Comparison of ENCODE assay signal across 10 cellular contexts in the genomic region with DNA sequence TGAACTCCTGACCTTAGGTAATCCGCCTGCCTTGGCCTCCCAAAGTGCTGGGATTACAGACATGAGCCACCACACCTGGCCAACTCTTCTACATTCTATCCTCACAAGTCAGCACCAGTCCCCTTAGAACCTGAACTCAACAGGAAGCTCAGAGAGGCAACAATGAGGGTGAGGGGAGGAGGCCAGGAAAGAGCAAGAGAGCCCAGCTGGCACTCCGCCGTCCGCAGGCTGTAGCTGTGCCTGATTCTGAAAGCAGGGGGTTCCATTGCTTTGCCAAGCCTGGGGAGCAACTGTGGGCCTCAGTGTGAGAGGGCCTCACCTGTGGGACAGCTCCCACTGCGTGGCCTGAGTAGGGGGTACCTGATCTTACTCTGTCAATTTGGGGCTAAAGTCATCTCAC. TPM values are rescaled to one million over a fixed set of nuclear protein-coding genes. Genes with fewer than 3 reads are reported as not detected.
DNase-seq lines count a peak whose midpoint lies in the region; ATAC-seq and TF ChIP-seq lines count a peak whose summit lies in the region.
"Had no signal": no experiment of that assay in that cellular context is flagged by ENCODE, and none has a peak within 500 bp of the region (broad histone marks: within the 10 kb centered on the region; RNA-seq: fewer than 3 reads in every experiment).

No MANE protein-coding gene starts in this region.

- H3K4me3 ChIP-seq in right cardiac atrium (ENCODE audit: low read length) (no peak overlapping the region), vagina (no peak overlapping the region)
- H3K4me3 ChIP-seq: heart left ventricle had no signal

- DNase-seq in right cardiac atrium (peak in 2 of 3 donors; percentile 50 to 54), Right ventricle myocardium inferior (ENCODE audit: missing footprints) (no peak), naive B cell (no peak), vagina (ENCODE audit: extremely low spot score in 2 of 2) (no peak), GM19240 (ENCODE audit: insufficient read length, low spot score) (no peak)
- DNase-seq in activated naive CD4-positive, alpha-beta T cell treated with anti-CD3 and anti-CD28 coated beads, Interleukin-2, amount 50 U/mL, for 72 hours (ENCODE audit: low spot score in 2 of 2), result no peak
- DNase-seq: OCI-M1 had no signal

- peaks cover 7% of the 10 kb centered on the region for H3K4me1 ChIP-seq in right cardiac atrium (ENCODE audit: control insufficient read depth, insufficient read depth, low read length)
- H3K4me1 ChIP-seq in vagina, result peaks cover 60% of the 10 kb centered on the region

- ATAC-seq in right cardiac atrium, result no peak
- no peak for ATAC-seq in Right ventricle myocardium inferior
- ATAC-seq in activated naive CD4-positive, alpha-beta T cell treated with anti-CD3 and anti-CD28 coated beads, Interleukin-2, amount 50 U/mL, for 72 hours, result no peak
- ATAC-seq in naive B cell (ENCODE audit: low read depth in 2 of 2), result no peak
- no peak for ATAC-seq in GM21529 (IDR thresholded peaks at IDR 0.05; ENCODE audit: unreplicated experiment)
- ATAC-seq in GM21526 (IDR thresholded peaks at IDR 0.05; ENCODE audit: low FRiP score, unreplicated experiment), result no peak

- TF ChIP-seq CTCF in vagina (IDR thresholded peaks at IDR 0.05), result no peak

- H3K27me3 Mint-ChIP-seq in naive B cell, result no peaks in the 10 kb centered on the region

- intact Hi-C loops in right cardiac atrium (cut with DNase I), result no loop called here
- intact Hi-C loops in Right ventricle myocardium inferior (cut with DNase I), result loop anchor here (5.0 kb wide), 1 partner anchor 45 kb away; the partner anchor contains the start of gene EVA1B
- intact Hi-C loops in vagina (cut with DNase I), result no loop called here

- peaks cover 46 to 74% (median 56%) of the 10 kb centered on the region in 3 donors for H3K4me1 Mint-ChIP-seq in naive B cell

- H3K9me3 ChIP-seq in right cardiac atrium (ENCODE audit: control insufficient read depth, low read length) (no peaks in the 10 kb centered on the region), vagina (no peaks in the 10 kb centered on the region)
- H3K9me3 ChIP-seq: heart left ventricle had no signal

- H3K9me3 Mint-ChIP-seq in activated naive CD4-positive, alpha-beta T cell treated with anti-CD3 and anti-CD28 coated beads, Interleukin-2, amount 50 U/mL, for 72 hours, result no peaks in the 10 kb centered on the region
- no peaks in the 10 kb centered on the region for H3K9me3 Mint-ChIP-seq in naive B cell

- 77% methylated on average over 5 of the region's 5 CpGs for WGBS in right cardiac atrium

- peaks cover 0 to 6% of the 10 kb centered on the region in 2 donors for H3K36me3 Mint-ChIP-seq in activated naive CD4-positive, alpha-beta T cell treated with anti-CD3 and anti-CD28 coated beads, Interleukin-2, amount 50 U/mL, for 72 hours
- no peaks in the 10 kb centered on the region for H3K36me3 Mint-ChIP-seq in naive B cell

- peak overlapping the region in 3 of 8 donors; percentile 35 to 54 (median 53) for H3K4me3 Mint-ChIP-seq in naive B cell

- peak overlapping the region; percentile 84 to 89 for H3K27ac Mint-ChIP-seq in activated naive CD4-positive, alpha-beta T cell treated with anti-CD3 and anti-CD28 coated beads, Interleukin-2, amount 50 U/mL, for 72 hours
- peak overlapping the region in 5 of 6 donors; percentile 60 to 97 (median 92) for H3K27ac Mint-ChIP-seq in naive B cell

- peaks cover 0 to 9% of the 10 kb centered on the region in 2 donors for H3K36me3 ChIP-seq in vagina

- no peaks in the 10 kb centered on the region for H3K27me3 ChIP-seq in right cardiac atrium (ENCODE audit: control insufficient read depth, insufficient read depth)
- no peaks in the 10 kb centered on the region for H3K27me3 ChIP-seq in vagina
- H3K27me3 ChIP-seq: heart left ventricle had no signal

- no peak for TF ChIP-seq POLR2A in vagina (IDR thresholded peaks at IDR 0.05)

- H3K27ac ChIP-seq in right cardiac atrium (ENCODE audit: low read length) (no peak overlapping the region), vagina (peak overlapping the region; percentile 70)

RNA-seq across cellular contexts. Expression of gene STK40, which starts 18.7 kb away (rescaled TPM):
- total RNA-seq in right cardiac atrium (10 to 100 TPM; 66.7 to 85.0 (median 73.7) TPM), Right ventricle myocardium inferior (77.9 TPM), vagina (35.4 TPM)
- polyA plus RNA-seq in right cardiac atrium (54.8 TPM), naive B cell (ENCODE audit: low read depth in 6 of 6) (100 to 1,000 TPM in 1 of 6 donors, 10 to 100 TPM in 5; 62.3 to 105 (median 73.3) TPM)
- total RNA-seq in activated naive CD4-positive, alpha-beta T cell treated with anti-CD3 and anti-CD28 coated beads, Interleukin-2, amount 50 U/mL, for 72 hours, result 10 to 100 TPM; 25.9 to 42.0 TPM

RNA-seq across cellular contexts. Expression of gene LSM10, which starts 30.6 kb away (rescaled TPM):
- total RNA-seq in right cardiac atrium (10 to 100 TPM; 70.9 to 76.4 (median 73.5) TPM), Right ventricle myocardium inferior (59.3 TPM), vagina (45.2 TPM)
- polyA plus RNA-seq in right cardiac atrium (121 TPM), naive B cell (ENCODE audit: low read depth in 6 of 6) (100 to 1,000 TPM; 358 to 480 (median 448) TPM)
- total RNA-seq in activated naive CD4-positive, alpha-beta T cell treated with anti-CD3 and anti-CD28 coated beads, Interleukin-2, amount 50 U/mL, for 72 hours, result 10 to 100 TPM; 34.3 to 34.6 TPM

RNA-seq across cellular contexts. Expression of gene EVA1B, which starts 43.6 kb away (rescaled TPM):
- 10 to 100 TPM; 11.5 to 14.0 (median 13.1) TPM for total RNA-seq in right cardiac atrium
- 17.4 TPM for polyA plus RNA-seq in right cardiac atrium
- total RNA-seq in Right ventricle myocardium inferior, result 10.9 TPM
- 1 to 10 TPM; 2.0 to 4.2 TPM for total RNA-seq in activated naive CD4-positive, alpha-beta T cell treated with anti-CD3 and anti-CD28 coated beads, Interleukin-2, amount 50 U/mL, for 72 hours
- polyA plus RNA-seq in naive B cell (ENCODE audit: low read depth in 6 of 6), result 1 to 10 TPM in 1 of 6 donors, under 1 TPM in 3, not detected in 2; 0.52 to 1.3 (median 0.74) TPM
- 101 TPM for total RNA-seq in vagina

Comparison
In these comparisons a context has a peak if more than half of its experiments do, and no peak if none do; other contexts are left out.
1. DNase-seq: peak in right cardiac atrium (2 of 3); none in Right ventricle myocardium inferior (single experiment), activated naive CD4-positive, alpha-beta T cell treated with anti-CD3 and anti-CD28 coated beads, Interleukin-2, amount 50 U/mL, for 72 hours (0 of 2), naive B cell (single experiment), vagina (0 of 2) and GM19240 (single experiment).